In genomic region chr19:16141043-16141442, GRCh38 we compare ENCODE assay signal across 9 cellular contexts. TPM values are rescaled to one million over a fixed set of nuclear protein-coding genes. Genes with fewer than 3 reads are reported as not detected.
DNase-seq lines count a peak whose midpoint lies in the region; ATAC-seq and TF ChIP-seq lines count a peak whose summit lies in the region.
"Had no signal": no experiment of that assay in that cellular context is flagged by ENCODE, and none has a peak within 500 bp of the region (broad histone marks: within the 10 kb centered on the region; RNA-seq: fewer than 3 reads in every experiment).

No MANE protein-coding gene starts in this region.

- TF ChIP-seq EP300 in sigmoid colon (IDR thresholded peaks at IDR 0.05): no peak

- H3K36me3 ChIP-seq in heart left ventricle (no peaks in the 10 kb centered on the region), sigmoid colon (no peaks in the 10 kb centered on the region)

- DNase-seq in activated T-cell treated with anti-CD3 and anti-CD28 coated beads, Interleukin-2, amount 50 U/mL, for 72 hours: no peak
- no peak for DNase-seq in activated T-cell treated with anti-CD3 and anti-CD28 coated beads for 4 hours
- DNase-seq in T-helper 17 cell: no peak
- DNase-seq in stimulated activated naive B cell treated with anti-CD40 and anti-IgM and Interleukin-4, amounts not matched to agents 10 μg/mL and 1 μg/mL and 100 μg/mL, for 72 hours: peak; percentile 85
- DNase-seq in heart left ventricle: no peak
- DNase-seq in cerebellar nuclear complex (lab: John Stamatoyannopoulos, UW): no peak
- no peak for DNase-seq in sigmoid colon
- DNase-seq: NCI-H1930 had no signal

- TF ChIP-seq CTCF in heart left ventricle (IDR thresholded peaks at IDR 0.05) (no peak), sigmoid colon (IDR thresholded peaks at IDR 0.05) (no peak)

- H3K27me3 Mint-ChIP-seq in activated T-cell treated with anti-CD3 and anti-CD28 coated beads, Interleukin-2, amount 50 U/mL, for 72 hours (ENCODE audit: low read depth): no peaks in the 10 kb centered on the region
- H3K27me3 Mint-ChIP-seq in T-helper 17 cell: no peaks in the 10 kb centered on the region
- no peaks in the 10 kb centered on the region for H3K27me3 Mint-ChIP-seq in stimulated activated naive B cell treated with anti-CD40 and anti-IgM and Interleukin-4, amounts not matched to agents 10 μg/mL and 1 μg/mL and 100 μg/mL, for 72 hours

- peaks cover 6 to 8% of the 10 kb centered on the region in 2 donors for H3K36me3 Mint-ChIP-seq in activated T-cell treated with anti-CD3 and anti-CD28 coated beads, Interleukin-2, amount 50 U/mL, for 72 hours (ENCODE audit: insufficient read depth in 2 of 2)
- peaks cover 4% of the 10 kb centered on the region for H3K36me3 Mint-ChIP-seq in T-helper 17 cell (ENCODE audit: low read depth)
- peaks cover 21 to 43% of the 10 kb centered on the region in 2 donors for H3K36me3 Mint-ChIP-seq in stimulated activated naive B cell treated with anti-CD40 and anti-IgM and Interleukin-4, amounts not matched to agents 10 μg/mL and 1 μg/mL and 100 μg/mL, for 72 hours

- H3K9me3 Mint-ChIP-seq in activated T-cell treated with anti-CD3 and anti-CD28 coated beads, Interleukin-2, amount 50 U/mL, for 72 hours: no peaks in the 10 kb centered on the region
- peaks cover 8 to 9% of the 10 kb centered on the region in 2 donors for H3K9me3 Mint-ChIP-seq in stimulated activated naive B cell treated with anti-CD40 and anti-IgM and Interleukin-4, amounts not matched to agents 10 μg/mL and 1 μg/mL and 100 μg/mL, for 72 hours

- peak overlapping the region; percentile 36 for H3K27ac Mint-ChIP-seq in activated T-cell treated with anti-CD3 and anti-CD28 coated beads, Interleukin-2, amount 50 U/mL, for 72 hours
- peak overlapping the region; percentile 41 for H3K27ac Mint-ChIP-seq in T-helper 17 cell
- H3K27ac Mint-ChIP-seq in stimulated activated naive B cell treated with anti-CD40 and anti-IgM and Interleukin-4, amounts not matched to agents 10 μg/mL and 1 μg/mL and 100 μg/mL, for 72 hours: peak overlapping the region; percentile 87

- ATAC-seq in activated T-cell treated with anti-CD3 and anti-CD28 coated beads, Interleukin-2, amount 50 U/mL, for 72 hours (replicated peaks in 1 of 2): no peak
- ATAC-seq in HG03342 (IDR thresholded peaks at IDR 0.05; ENCODE audit: unreplicated experiment) (peak; percentile 46), T-helper 17 cell (peak; percentile 29), heart left ventricle (no peak)
- ATAC-seq in stimulated activated naive B cell treated with anti-CD40 and anti-IgM and Interleukin-4, amounts not matched to agents 10 μg/mL and 1 μg/mL and 100 μg/mL, for 72 hours (replicated peaks): peak; percentile 76 to 80

- intact Hi-C loops in heart left ventricle (cut with DNase I) (no loop called here), sigmoid colon (cut with DNase I) (no loop called here)

- H3K4me1 Mint-ChIP-seq in activated T-cell treated with anti-CD3 and anti-CD28 coated beads, Interleukin-2, amount 50 U/mL, for 72 hours (ENCODE audit: low read depth): peaks cover 35% of the 10 kb centered on the region
- H3K4me1 Mint-ChIP-seq in T-helper 17 cell: peaks cover 32% of the 10 kb centered on the region
- peaks cover 45 to 76% of the 10 kb centered on the region in 2 donors for H3K4me1 Mint-ChIP-seq in stimulated activated naive B cell treated with anti-CD40 and anti-IgM and Interleukin-4, amounts not matched to agents 10 μg/mL and 1 μg/mL and 100 μg/mL, for 72 hours

- H3K9me3 ChIP-seq in T-helper 17 cell (ENCODE audit: control insufficient read depth, low read length, poor library complexity, severe bottlenecking): no peaks in the 10 kb centered on the region
- no peaks in the 10 kb centered on the region for H3K9me3 ChIP-seq in heart left ventricle
- no peaks in the 10 kb centered on the region for H3K9me3 ChIP-seq in sigmoid colon

- H3K27ac ChIP-seq in heart left ventricle (no peak overlapping the region), sigmoid colon (no peak overlapping the region)

- H3K4me1 ChIP-seq in heart left ventricle: peaks cover 0 to 44% (median 0%) of the 10 kb centered on the region in 12 donors
- H3K4me1 ChIP-seq in sigmoid colon: no peaks in the 10 kb centered on the region

- WGBS in heart left ventricle, 4 donors: 51 to 74% (median 66%) methylated on average over 4 of the region's 4 CpGs
- 54 to 72% methylated on average over 4 of the region's 4 CpGs for WGBS in sigmoid colon, 2 donors

- H3K4me3 ChIP-seq in heart left ventricle (no peak overlapping the region), sigmoid colon (no peak overlapping the region)

- no peak overlapping the region for H3K4me3 Mint-ChIP-seq in activated T-cell treated with anti-CD3 and anti-CD28 coated beads, Interleukin-2, amount 50 U/mL, for 72 hours
- H3K4me3 Mint-ChIP-seq in T-helper 17 cell: no peak overlapping the region
- H3K4me3 Mint-ChIP-seq in stimulated activated naive B cell treated with anti-CD40 and anti-IgM and Interleukin-4, amounts not matched to agents 10 μg/mL and 1 μg/mL and 100 μg/mL, for 72 hours: peak overlapping the region; percentile 46 to 63

- H3K27me3 ChIP-seq in heart left ventricle (peaks cover 0 to 18% (median 0%) of the 10 kb centered on the region in 9 donors), sigmoid colon (peaks cover 0 to 10% (median 0%) of the 10 kb centered on the region in 3 donors)

- no peak for TF ChIP-seq POLR2A in heart left ventricle (IDR thresholded peaks at IDR 0.05)
- TF ChIP-seq POLR2A in sigmoid colon (IDR thresholded peaks at IDR 0.05): no peak

RNA-seq across cellular contexts. Expression of gene HSH2D, which starts 2.4 kb away (rescaled TPM):
- 10 to 100 TPM; 29.9 to 37.2 TPM for total RNA-seq in activated T-cell treated with anti-CD3 and anti-CD28 coated beads, Interleukin-2, amount 50 U/mL, for 72 hours
- total RNA-seq in T-helper 17 cell (10 to 100 TPM; 27.7 to 31.8 TPM), heart left ventricle (1 to 10 TPM in 2 of 9 donors, under 1 TPM in 3, not detected in 4; 0.16 to 1.8 (median 0.44) TPM), sigmoid colon (1 to 10 TPM in 2 of 4 donors, not detected in 2; 2.5 to 3.3 TPM)
- polyA plus RNA-seq in heart left ventricle (under 1 TPM; 0.12 to 0.30 TPM), sigmoid colon (10 to 100 TPM; 14.4 to 40.0 (median 22.9) TPM)

RNA-seq across cellular contexts. Expression of gene RAB8A, which starts 29.4 kb away (rescaled TPM):
- total RNA-seq in activated T-cell treated with anti-CD3 and anti-CD28 coated beads, Interleukin-2, amount 50 U/mL, for 72 hours: 10 to 100 TPM; 95.9 to 99.2 TPM
- total RNA-seq in T-helper 17 cell: 100 to 1,000 TPM in 1 of 2 donors, 10 to 100 TPM in 1; 97.5 to 105 TPM
- 10 to 100 TPM; 10.9 to 53.7 (median 23.7) TPM for total RNA-seq in heart left ventricle
- polyA plus RNA-seq in heart left ventricle: 10 to 100 TPM in 1 of 2 donors, 1 to 10 TPM in 1; 7.8 to 32.2 TPM
- total RNA-seq in sigmoid colon: 10 to 100 TPM; 32.8 to 43.9 (median 34.9) TPM
- polyA plus RNA-seq in sigmoid colon: 100 to 1,000 TPM in 1 of 3 donors, 10 to 100 TPM in 2; 64.3 to 126 (median 79.4) TPM

RNA-seq across cellular contexts. Expression of gene CIB3, which starts 32.3 kb away (rescaled TPM):
- not detected for total RNA-seq in activated T-cell treated with anti-CD3 and anti-CD28 coated beads, Interleukin-2, amount 50 U/mL, for 72 hours
- not detected for total RNA-seq in T-helper 17 cell
- total RNA-seq in heart left ventricle: not detected
- not detected for polyA plus RNA-seq in heart left ventricle
- not detected for total RNA-seq in sigmoid colon
- under 1 TPM in 1 of 3 donors, not detected in 2; 0.69 TPM for polyA plus RNA-seq in sigmoid colon

RNA-seq across cellular contexts. Expression of gene FAM32A, which starts 44.2 kb away (rescaled TPM):
- total RNA-seq in activated T-cell treated with anti-CD3 and anti-CD28 coated beads, Interleukin-2, amount 50 U/mL, for 72 hours: 10 to 100 TPM; 47.0 to 49.5 TPM
- total RNA-seq in T-helper 17 cell (10 to 100 TPM; 33.7 to 48.8 TPM), heart left ventricle (10 to 100 TPM; 32.0 to 71.8 (median 37.5) TPM), sigmoid colon (10 to 100 TPM; 86.9 to 97.7 (median 92.5) TPM)
- polyA plus RNA-seq in heart left ventricle (10 to 100 TPM; 34.1 to 94.5 TPM), sigmoid colon (100 to 1,000 TPM in 2 of 3 donors, 10 to 100 TPM in 1; 90.2 to 239 (median 156) TPM)

RNA-seq across cellular contexts. Expression of gene AP1M1, which starts 56.7 kb away (rescaled TPM):
- total RNA-seq in activated T-cell treated with anti-CD3 and anti-CD28 coated beads, Interleukin-2, amount 50 U/mL, for 72 hours: 100 to 1,000 TPM; 112 TPM
- total RNA-seq in T-helper 17 cell: 10 to 100 TPM; 91.8 to 98.5 TPM
- 10 to 100 TPM; 39.3 to 83.8 (median 47.8) TPM for total RNA-seq in heart left ventricle
- polyA plus RNA-seq in heart left ventricle: 10 to 100 TPM; 26.2 to 93.4 TPM
- total RNA-seq in sigmoid colon: 10 to 100 TPM; 57.1 to 63.7 (median 60.8) TPM
- polyA plus RNA-seq in sigmoid colon: 10 to 100 TPM; 18.7 to 37.8 (median 20.4) TPM

Comparison
In these comparisons a context has a peak if more than half of its experiments do, and no peak if none do; other contexts are left out.
1. ATAC-seq: peak in HG03342 (single experiment), T-helper 17 cell (single experiment) and stimulated activated naive B cell treated with anti-CD40 and anti-IgM and Interleukin-4, amounts not matched to agents 10 μg/mL and 1 μg/mL and 100 μg/mL, for 72 hours (2 of 2); none in activated T-cell treated with anti-CD3 and anti-CD28 coated beads, Interleukin-2, amount 50 U/mL, for 72 hours (0 of 2) and heart left ventricle (0 of 4).
2. H3K27ac Mint-ChIP-seq: peak in every context shown above with its lines; median percentile 87 in stimulated activated naive B cell treated with anti-CD40 and anti-IgM and Interleukin-4, amounts not matched to agents 10 μg/mL and 1 μg/mL and 100 μg/mL, for 72 hours; 41 in T-helper 17 cell; 36 in activated T-cell treated with anti-CD3 and anti-CD28 coated beads, Interleukin-2, amount 50 U/mL, for 72 hours.
3. H3K4me3 Mint-ChIP-seq: peak in stimulated activated naive B cell treated with anti-CD40 and anti-IgM and Interleukin-4, amounts not matched to agents 10 μg/mL and 1 μg/mL and 100 μg/mL, for 72 hours (2 of 2); none in activated T-cell treated with anti-CD3 and anti-CD28 coated beads, Interleukin-2, amount 50 U/mL, for 72 hours (0 of 2) and T-helper 17 cell (single experiment).
4. RNA of gene HSH2D, which starts 2.4 kb away (total RNA-seq): 29.9 to 37.2 TPM in activated T-cell treated with anti-CD3 and anti-CD28 coated beads, Interleukin-2, amount 50 U/mL, for 72 hours and 27.7 to 31.8 TPM in T-helper 17 cell; 2.5 to 3.3 TPM in sigmoid colon and 0.16 to 1.8 TPM in heart left ventricle; every median in the first group is over 4 times any median in the second.